3 cellular contexts compared by ENCODE assay signal in genomic region chr14:23594191-23594590, GRCh38. TPM values are rescaled to one million over a fixed set of nuclear protein-coding genes. Genes with fewer than 3 reads are reported as not detected.
"Had no signal": no experiment of that assay in that cellular context is flagged by ENCODE, and none has a peak within 500 bp of the region (broad histone marks: within the 10 kb centered on the region; RNA-seq: fewer than 3 reads in every experiment).

No MANE protein-coding gene starts in this region.

RNA-seq across cellular contexts. Expression of gene JPH4, which starts 15.6 kb away (rescaled TPM):
- total RNA-seq: GM23248, H4, HFFc6 had no signal
- polyA plus RNA-seq: GM23248 had no signal

RNA-seq across cellular contexts. Expression of gene DHRS2, which starts 42.0 kb away (rescaled TPM):
- total RNA-seq: GM23248 had no signal
- polyA plus RNA-seq: GM23248 had no signal
